28 cellular contexts compared by ENCODE assay signal in genomic region chr9:118967901-118968300, GRCh38.
"Had no signal": no experiment of that assay in that cellular context is flagged by ENCODE, and none has a peak within 500 bp of the region (broad histone marks: within the 10 kb centered on the region; RNA-seq: fewer than 3 reads in every experiment).

No MANE protein-coding gene starts in this region.

- H3K36me3 ChIP-seq: colonic mucosa, esophagus muscularis mucosa, esophagus squamous epithelium, gastrocnemius medialis, gastroesophageal sphincter, heart left ventricle, heart right ventricle had no signal

- DNase-seq: colonic mucosa; cortex of kidney; dermis blood vessel endothelial cell; dorsolateral prefrontal cortex; effector CD4-positive, alpha-beta T cell; effector CD8-positive, alpha-beta T cell; effector memory CD4-positive, alpha-beta T cell; effector memory CD8-positive, alpha-beta T cell; endodermal cell; erythroblast; esophagus squamous epithelium; foreskin fibroblast; foreskin keratinocyte; foreskin melanocyte; gastrocnemius medialis; glutamatergic neuron; head of caudate nucleus; heart left ventricle; heart right ventricle had no signal

- H3K9me3 ChIP-seq: colonic mucosa, esophagus muscularis mucosa, esophagus squamous epithelium, gastrocnemius medialis, gastroesophageal sphincter, heart left ventricle, heart right ventricle had no signal

- H3K4me3 ChIP-seq: colonic mucosa, coronary artery, dorsolateral prefrontal cortex, esophagus muscularis mucosa, esophagus squamous epithelium, gastrocnemius medialis, gastroesophageal sphincter, heart left ventricle, heart right ventricle had no signal

- H3K4me1 ChIP-seq: colonic mucosa, esophagus squamous epithelium, foreskin keratinocyte, gastrocnemius medialis, gastroesophageal sphincter, heart left ventricle, heart right ventricle had no signal

- H3K27me3 ChIP-seq: colonic mucosa, esophagus muscularis mucosa, esophagus squamous epithelium, foreskin keratinocyte, gastrocnemius medialis, gastroesophageal sphincter, heart left ventricle, heart right ventricle had no signal

- H3K27ac ChIP-seq: colonic mucosa, coronary artery, dorsolateral prefrontal cortex, epithelial cell of prostate, esophagus muscularis mucosa, esophagus squamous epithelium, foreskin keratinocyte, gastrocnemius medialis, gastroesophageal sphincter, heart left ventricle, heart right ventricle had no signal

- FAIRE-seq: colon, endometrium, endothelial cell of umbilical vein, frontal cortex had no signal

- ATAC-seq: effector memory CD8-positive, alpha-beta T cell; esophagus mucosa; foreskin keratinocyte; gastrocnemius medialis; gastroesophageal sphincter; heart left ventricle; heart right ventricle had no signal
